ENCODE assay signal across 19 cellular contexts in genomic region chr12:55736076-55736475, GRCh38. TPM values are rescaled to one million over a fixed set of nuclear protein-coding genes. Genes with fewer than 3 reads are reported as not detected.
DNase-seq lines count a peak whose midpoint lies in the region; ATAC-seq and TF ChIP-seq lines count a peak whose summit lies in the region.
"Had no signal": no experiment of that assay in that cellular context is flagged by ENCODE, and none has a peak within 500 bp of the region (broad histone marks: within the 10 kb centered on the region; RNA-seq: fewer than 3 reads in every experiment).

No MANE protein-coding gene starts in this region.

- DNase-seq in activated CD4-positive, alpha-beta T cell treated with anti-CD3 and anti-CD28 coated beads, Interleukin-2, amount 10 ng/mL, durations not matched to agents 24 days and 14 days = no peak
- DNase-seq in activated CD4-positive, alpha-beta T cell treated with anti-CD3 and anti-CD28 coated beads for 1 hour = no peak
- DNase-seq in stimulated activated effector memory CD8-positive, alpha-beta T cell treated with anti-CD3 and anti-CD28 coated beads, Interleukin-12 subunit alpha, Interleukin-12 subunit beta, amount 100 ng/mL, for 72 hours (ENCODE audit: low spot score in 2 of 2) = no peak
- no peak for DNase-seq in NCI-H1417 treated with DMSO at 0.1 percent for 48 hours (lab: John Stamatoyannopoulos, UW)
- DNase-seq in DMS53 treated with DMSO at 0.1 percent for 48 hours (lab: John Stamatoyannopoulos, UW; ENCODE audit: unreplicated experiment) = no peak
- no peak for DNase-seq in NK-92 treated with Interleukin-12 subunit alpha and Interleukin-12 subunit beta, amount 100 ng/mL, for 24 hours (lab: John Stamatoyannopoulos, UW)
- DNase-seq: 8988T, GDM1, GOT3, HFFc6, NCI-H1048, NCI-H146, NCI-H2081 treated with DMSO at 0.1 percent for 48 hours, NCI-H510A treated with DMSO at 0.1 percent for 48 hours, NCI-H82, PC-9 had no signal

- H3K27ac Mint-ChIP-seq in activated CD4-positive, alpha-beta T cell treated with anti-CD3 and anti-CD28 coated beads, Interleukin-2, amount 10 ng/mL, durations not matched to agents 24 days and 14 days = peak overlapping the region; percentile 28
- H3K27ac Mint-ChIP-seq in brain = peak overlapping the region; percentile 26 to 99 (median 99)
- peak overlapping the region; percentile 92 to 96 (median 94) for H3K27ac Mint-ChIP-seq in nephron
- peak overlapping the region; percentile 52 for H3K27ac Mint-ChIP-seq in stimulated activated effector memory CD8-positive, alpha-beta T cell treated with anti-CD3 and anti-CD28 coated beads, Interleukin-12 subunit alpha, Interleukin-12 subunit beta, amount 100 ng/mL, for 72 hours
- H3K27ac Mint-ChIP-seq: HFFc6 had no signal

- H3K4me3 Mint-ChIP-seq in activated CD4-positive, alpha-beta T cell treated with anti-CD3 and anti-CD28 coated beads, Interleukin-2, amount 10 ng/mL, durations not matched to agents 24 days and 14 days = no peak overlapping the region
- H3K4me3 Mint-ChIP-seq in brain = peak overlapping the region; percentile 52 to 92 (median 89)
- peak overlapping the region in 2 of 3 experiments; percentile 7 to 35 for H3K4me3 Mint-ChIP-seq in nephron
- H3K4me3 Mint-ChIP-seq in stimulated activated effector memory CD8-positive, alpha-beta T cell treated with anti-CD3 and anti-CD28 coated beads, Interleukin-12 subunit alpha, Interleukin-12 subunit beta, amount 100 ng/mL, for 72 hours = no peak overlapping the region
- H3K4me3 Mint-ChIP-seq: HFFc6 had no signal

- H3K9me3 Mint-ChIP-seq in activated CD4-positive, alpha-beta T cell treated with anti-CD3 and anti-CD28 coated beads, Interleukin-2, amount 10 ng/mL, durations not matched to agents 24 days and 14 days = no peaks in the 10 kb centered on the region
- no peaks in the 10 kb centered on the region for H3K9me3 Mint-ChIP-seq in brain
- no peaks in the 10 kb centered on the region for H3K9me3 Mint-ChIP-seq in nephron
- no peaks in the 10 kb centered on the region for H3K9me3 Mint-ChIP-seq in stimulated activated effector memory CD8-positive, alpha-beta T cell treated with anti-CD3 and anti-CD28 coated beads, Interleukin-12 subunit alpha, Interleukin-12 subunit beta, amount 100 ng/mL, for 72 hours
- H3K9me3 Mint-ChIP-seq: HFFc6 had no signal

- no peaks in the 10 kb centered on the region for H3K27me3 Mint-ChIP-seq in activated CD4-positive, alpha-beta T cell treated with anti-CD3 and anti-CD28 coated beads, Interleukin-2, amount 10 ng/mL, durations not matched to agents 24 days and 14 days
- H3K27me3 Mint-ChIP-seq in brain (peaks cover 3% of the 10 kb centered on the region), nephron (ENCODE audit: low read depth) (no peaks in the 10 kb centered on the region)

- intact Hi-C loops in activated CD4-positive, alpha-beta T cell treated with anti-CD3 and anti-CD28 coated beads, Interleukin-2, amount 10 ng/mL, durations not matched to agents 24 days and 14 days (cut with micrococcal nuclease) = loop anchor here (5.0 kb wide), 1 partner anchor 79 kb away; no protein-coding TSS in a partner anchor

- H3K36me3 Mint-ChIP-seq in activated CD4-positive, alpha-beta T cell treated with anti-CD3 and anti-CD28 coated beads, Interleukin-2, amount 10 ng/mL, durations not matched to agents 24 days and 14 days (ENCODE audit: low read depth) = no peaks in the 10 kb centered on the region
- H3K36me3 Mint-ChIP-seq in brain (no peaks in the 10 kb centered on the region), nephron (ENCODE audit: low read depth) (no peaks in the 10 kb centered on the region)
- H3K36me3 Mint-ChIP-seq in stimulated activated effector memory CD8-positive, alpha-beta T cell treated with anti-CD3 and anti-CD28 coated beads, Interleukin-12 subunit alpha, Interleukin-12 subunit beta, amount 100 ng/mL, for 72 hours = peaks cover 5% of the 10 kb centered on the region

- no peak for ATAC-seq in stimulated activated effector memory CD8-positive, alpha-beta T cell treated with anti-CD3 and anti-CD28 coated beads, Interleukin-12 subunit alpha, Interleukin-12 subunit beta, amount 100 ng/mL, for 72 hours
- ATAC-seq: GM12878 had no signal

- H3K4me1 Mint-ChIP-seq in activated CD4-positive, alpha-beta T cell treated with anti-CD3 and anti-CD28 coated beads, Interleukin-2, amount 10 ng/mL, durations not matched to agents 24 days and 14 days = peaks cover 20% of the 10 kb centered on the region
- H3K4me1 Mint-ChIP-seq in brain = peaks cover 51% of the 10 kb centered on the region
- H3K4me1 Mint-ChIP-seq in nephron = peaks cover 29% of the 10 kb centered on the region
- H3K4me1 Mint-ChIP-seq in stimulated activated effector memory CD8-positive, alpha-beta T cell treated with anti-CD3 and anti-CD28 coated beads, Interleukin-12 subunit alpha, Interleukin-12 subunit beta, amount 100 ng/mL, for 72 hours = peaks cover 25% of the 10 kb centered on the region

- TF ChIP-seq CTCF in brain (conservative IDR thresholded peaks at IDR 0.05) (no peak), nephron (IDR thresholded peaks at IDR 0.05; ENCODE audit: unreplicated experiment in 3 of 3) (no peak)

RNA-seq across cellular contexts. Expression of gene GDF11, which starts 6.8 kb away (rescaled TPM):
- 14.3 and 15.1 TPM in 2 replicates for total RNA-seq in activated CD4-positive, alpha-beta T cell treated with anti-CD3 and anti-CD28 coated beads, Interleukin-2, amount 10 ng/mL, durations not matched to agents 24 days and 14 days
- polyA plus RNA-seq in brain (ENCODE audit: insufficient read depth, low read depth, low replicate concordance) = 26.9 TPM

RNA-seq across cellular contexts. Expression of gene CD63, which starts 7.3 kb away (rescaled TPM):
- total RNA-seq in activated CD4-positive, alpha-beta T cell treated with anti-CD3 and anti-CD28 coated beads, Interleukin-2, amount 10 ng/mL, durations not matched to agents 24 days and 14 days = 190 and 196 TPM in 2 replicates
- polyA plus RNA-seq in brain (ENCODE audit: insufficient read depth, low read depth, low replicate concordance) = 568 TPM

RNA-seq across cellular contexts. Expression of gene RDH5, which starts 15.9 kb away (rescaled TPM):
- 7.1 and 8.4 TPM in 2 replicates for total RNA-seq in activated CD4-positive, alpha-beta T cell treated with anti-CD3 and anti-CD28 coated beads, Interleukin-2, amount 10 ng/mL, durations not matched to agents 24 days and 14 days
- 2.0 TPM for polyA plus RNA-seq in brain (ENCODE audit: insufficient read depth, low read depth, low replicate concordance)

RNA-seq across cellular contexts. Expression of gene BLOC1S1, which starts 20.2 kb away (rescaled TPM):
- 62.7 and 64.8 TPM in 2 replicates for total RNA-seq in activated CD4-positive, alpha-beta T cell treated with anti-CD3 and anti-CD28 coated beads, Interleukin-2, amount 10 ng/mL, durations not matched to agents 24 days and 14 days
- 257 TPM for polyA plus RNA-seq in brain (ENCODE audit: insufficient read depth, low read depth, low replicate concordance)

RNA-seq across cellular contexts. Expression of gene ITGA7, which starts 28.4 kb away (rescaled TPM):
- 0.65 and 1.5 TPM in 2 replicates for total RNA-seq in activated CD4-positive, alpha-beta T cell treated with anti-CD3 and anti-CD28 coated beads, Interleukin-2, amount 10 ng/mL, durations not matched to agents 24 days and 14 days
- 17.4 TPM for polyA plus RNA-seq in brain (ENCODE audit: insufficient read depth, low read depth, low replicate concordance)

Comparison
In these comparisons a context has a peak if more than half of its experiments do, and no peak if none do; other contexts are left out.
1. H3K27ac Mint-ChIP-seq: peak in every context shown above with its lines; median percentile 99 in brain; 94 in nephron; 52 in stimulated activated effector memory CD8-positive, alpha-beta T cell treated with anti-CD3 and anti-CD28 coated beads, Interleukin-12 subunit alpha, Interleukin-12 subunit beta, amount 100 ng/mL, for 72 hours; 28 in activated CD4-positive, alpha-beta T cell treated with anti-CD3 and anti-CD28 coated beads, Interleukin-2, amount 10 ng/mL, durations not matched to agents 24 days and 14 days.
2. H3K4me3 Mint-ChIP-seq: peak in brain (5 of 5) and nephron (2 of 3); none in activated CD4-positive, alpha-beta T cell treated with anti-CD3 and anti-CD28 coated beads, Interleukin-2, amount 10 ng/mL, durations not matched to agents 24 days and 14 days (single experiment) and stimulated activated effector memory CD8-positive, alpha-beta T cell treated with anti-CD3 and anti-CD28 coated beads, Interleukin-12 subunit alpha, Interleukin-12 subunit beta, amount 100 ng/mL, for 72 hours (single experiment).